Comparison of ENCODE assay signal across 13 cellular contexts in genomic region chr1:31377361-31377863, GRCh38. TPM values are rescaled to one million over a fixed set of nuclear protein-coding genes. Genes with fewer than 3 reads are reported as not detected.
DNase-seq lines count a peak whose midpoint lies in the region; ATAC-seq and TF ChIP-seq lines count a peak whose summit lies in the region.
"Had no signal": no experiment of that assay in that cellular context is flagged by ENCODE, and none has a peak within 500 bp of the region (broad histone marks: within the 10 kb centered on the region; RNA-seq: fewer than 3 reads in every experiment).

No MANE protein-coding gene starts in this region.

- POLR2A ChIA-PET in PC-3 (lab: Charles Lee; ENCODE audit: unreplicated experiment) = no interaction called here

- H3K27ac ChIP-seq in PC-3 (ENCODE audit: low read length) (no peak overlapping the region), dorsolateral prefrontal cortex (peak overlapping the region; percentile 33 to 99 (median 95)), gastrocnemius medialis (peak overlapping the region; percentile 27 to 97 (median 92)), lower lobe of right lung (no peak overlapping the region), esophagus muscularis mucosa (replicated peaks in 1 of 4) (no peak overlapping the region)
- H3K27ac ChIP-seq: BLaER1 treated with 17β-estradiol and CSF1 and Interleukin-3, amounts not matched to agents 10 nM and 100 nM had no signal

- no peaks in the 10 kb centered on the region for H3F3A ChIP-seq in PC-3 (ENCODE audit: low read length, unreplicated experiment)

- no peaks in the 10 kb centered on the region for H3K36me3 ChIP-seq in PC-3 (ENCODE audit: low read depth, low read length)
- H3K36me3 ChIP-seq in gastrocnemius medialis = no peaks in the 10 kb centered on the region
- H3K36me3 ChIP-seq in lower lobe of right lung = no peaks in the 10 kb centered on the region
- H3K36me3 ChIP-seq in esophagus muscularis mucosa = no peaks in the 10 kb centered on the region
- H3K36me3 ChIP-seq: BLaER1 treated with 17β-estradiol and CSF1 and Interleukin-3, amounts not matched to agents 10 nM and 100 nM had no signal

- H3K27me3 Mint-ChIP-seq in activated naive CD4-positive, alpha-beta T cell treated with anti-CD3 and anti-CD28 coated beads for 36 hours (ENCODE audit: low read depth) = peaks cover 7% of the 10 kb centered on the region

- no peak overlapping the region for H3K9ac ChIP-seq in PC-3 (ENCODE audit: low read length)
- H3K9ac ChIP-seq: BLaER1 treated with 17β-estradiol and CSF1 and Interleukin-3, amounts not matched to agents 10 nM and 100 nM had no signal

- no peak for TF ChIP-seq EP300 in esophagus muscularis mucosa (IDR thresholded peaks at IDR 0.05)

- H3K27ac Mint-ChIP-seq in activated naive CD4-positive, alpha-beta T cell treated with anti-CD3 and anti-CD28 coated beads for 36 hours = no peak overlapping the region

- in situ Hi-C loops in gastrocnemius medialis (cut with MboI; ENCODE audit: low sequenced_read_pairs in 4 of 4) = no loop called here

- no peak for TF ChIP-seq CTCF in PC-3 (conservative IDR thresholded peaks at IDR 0.05; ENCODE audit: low read depth, low read length)
- no peak for TF ChIP-seq CTCF in dorsolateral prefrontal cortex (IDR thresholded peaks at IDR 0.05 in 54 of 56, conservative IDR thresholded peaks at IDR 0.05 in 2 of 56; ENCODE audit: low read depth in 1 of 56, partially characterized antibody in 56 of 56)
- no peak for TF ChIP-seq CTCF in gastrocnemius medialis (IDR thresholded peaks at IDR 0.05 in 4 of 5, conservative IDR thresholded peaks at IDR 0.05 in 1 of 5)
- TF ChIP-seq CTCF in lower lobe of right lung (IDR thresholded peaks at IDR 0.05) = no peak
- TF ChIP-seq CTCF in esophagus muscularis mucosa (IDR thresholded peaks at IDR 0.05) = no peak

- no peak for TF ChIP-seq POLR2A in gastrocnemius medialis (IDR thresholded peaks at IDR 0.05)
- no peak for TF ChIP-seq POLR2A in esophagus muscularis mucosa (IDR thresholded peaks at IDR 0.05; ENCODE audit: low read depth)

- peaks cover 53% of the 10 kb centered on the region for H3K4me1 ChIP-seq in PC-3 (ENCODE audit: insufficient read depth, low read length)
- peaks cover 49 to 72% of the 10 kb centered on the region in 2 donors for H3K4me1 ChIP-seq in gastrocnemius medialis
- peaks cover 22% of the 10 kb centered on the region for H3K4me1 ChIP-seq in lower lobe of right lung
- H3K4me1 ChIP-seq in esophagus muscularis mucosa = peaks cover 21 to 41% (median 38%) of the 10 kb centered on the region in 4 donors

- H3K36me3 Mint-ChIP-seq in activated naive CD4-positive, alpha-beta T cell treated with anti-CD3 and anti-CD28 coated beads for 36 hours (ENCODE audit: low read depth) = no peaks in the 10 kb centered on the region

- no peak overlapping the region for H3K4me3 Mint-ChIP-seq in activated naive CD4-positive, alpha-beta T cell treated with anti-CD3 and anti-CD28 coated beads for 36 hours

- no peak for ATAC-seq in PC-3
- no peak for ATAC-seq in gastrocnemius medialis
- no peak for ATAC-seq in lower lobe of right lung
- ATAC-seq in left colon = no peak
- ATAC-seq: Right ventricle myocardium inferior had no signal

- H2AFZ ChIP-seq in PC-3 (ENCODE audit: low read length) = no peak overlapping the region

- peaks cover 7% of the 10 kb centered on the region for H3K4me1 Mint-ChIP-seq in activated naive CD4-positive, alpha-beta T cell treated with anti-CD3 and anti-CD28 coated beads for 36 hours (ENCODE audit: low read depth)

- H3K79me2 ChIP-seq in PC-3 (ENCODE audit: low read length) = no peaks in the 10 kb centered on the region

- no peaks in the 10 kb centered on the region for H3K9me2 ChIP-seq in PC-3 (replicated peaks; ENCODE audit: low read length)

- no peaks in the 10 kb centered on the region for H3K9me3 Mint-ChIP-seq in activated naive CD4-positive, alpha-beta T cell treated with anti-CD3 and anti-CD28 coated beads for 36 hours

- WGBS in esophagus muscularis mucosa = 91% methylated on average over 3 of the region's 3 CpGs

- peak overlapping the region; percentile 47 for H3K4me2 ChIP-seq in PC-3 (ENCODE audit: low read length)
- H3K4me2 ChIP-seq: BLaER1 treated with 17β-estradiol and CSF1 and Interleukin-3, amounts not matched to agents 10 nM and 100 nM had no signal

- no peaks in the 10 kb centered on the region for H4K20me1 ChIP-seq in PC-3 (ENCODE audit: low read length)

- H3K4me3 ChIP-seq in PC-3 (ENCODE audit: low read length) = no peak overlapping the region
- no peak overlapping the region for H3K4me3 ChIP-seq in dorsolateral prefrontal cortex
- H3K4me3 ChIP-seq in gastrocnemius medialis = no peak overlapping the region
- no peak overlapping the region for H3K4me3 ChIP-seq in lower lobe of right lung
- H3K4me3 ChIP-seq in esophagus muscularis mucosa = no peak overlapping the region
- H3K4me3 ChIP-seq: BLaER1 treated with 17β-estradiol and CSF1 and Interleukin-3, amounts not matched to agents 10 nM and 100 nM had no signal

- H3K27me3 ChIP-seq in PC-3 (ENCODE audit: low read length) (no peaks in the 10 kb centered on the region), dorsolateral prefrontal cortex (no peaks in the 10 kb centered on the region), gastrocnemius medialis (no peaks in the 10 kb centered on the region), lower lobe of right lung (ENCODE audit: low read depth) (peaks cover 3% of the 10 kb centered on the region), esophagus muscularis mucosa (peaks cover 0 to 5% (median 0%) of the 10 kb centered on the region in 4 donors)

- H3K9me3 ChIP-seq in PC-3 (ENCODE audit: low read length) (no peaks in the 10 kb centered on the region), gastrocnemius medialis (no peaks in the 10 kb centered on the region), lower lobe of right lung (no peaks in the 10 kb centered on the region), esophagus muscularis mucosa (no peaks in the 10 kb centered on the region)
- H3K9me3 ChIP-seq: BLaER1 treated with 17β-estradiol and CSF1 and Interleukin-3, amounts not matched to agents 10 nM and 100 nM had no signal

- BruUV-seq in PC-3 (replicated peaks; lab: Mats Ljungman, UMichigan) = no TSS peak

- intact Hi-C loops in PC-3 (cut with micrococcal nuclease) (no loop called here), dorsolateral prefrontal cortex (cut with DNase I) (loop anchor here in 1 of 2 donors (10.0 kb wide), 1 partner anchor 83 kb away; the partner anchor contains the start of genes SNRNP40 and ZCCHC17), gastrocnemius medialis (cut with DNase I; ENCODE audit: low total_unique reads) (loop anchor here (10.0 kb wide), 1 partner anchor 1647 kb away; no protein-coding TSS in a partner anchor), lower lobe of right lung (cut with DNase I) (no loop called here), left colon (cut with DNase I, micrococcal nuclease) (no loop called here), esophagus muscularis mucosa (cut with DNase I) (no loop called here)
- intact Hi-C loops in activated naive CD4-positive, alpha-beta T cell treated with anti-CD3 and anti-CD28 coated beads for 36 hours (cut with micrococcal nuclease) = no loop called here

- CTCF ChIA-PET in PC-3 (lab: Charles Lee) = no interaction called here
- CTCF ChIA-PET in activated naive CD4-positive, alpha-beta T cell treated with anti-CD3 and anti-CD28 coated beads for 36 hours (lab: Charles Lee) = no interaction called here

- DNase-seq in PC-3 (peak; percentile 57), dorsolateral prefrontal cortex (no peak), kidney glomerular epithelial cell (lab: John Stamatoyannopoulos, UW) (peak; percentile 15), gastrocnemius medialis (no peak), lower lobe of right lung (no peak), left colon (no peak), esophagus muscularis mucosa (ENCODE audit: extremely low spot score) (no peak)
- DNase-seq in activated naive CD4-positive, alpha-beta T cell treated with anti-CD3 and anti-CD28 coated beads for 36 hours = no peak
- DNase-seq: KG1, NCI-H1092 had no signal

RNA-seq across cellular contexts. Expression of gene FABP3, which starts 4.5 kb away (rescaled TPM):
- total RNA-seq in PC-3 (2014; rRNA removed) = 0.40 TPM in 1 of 2 replicates, not detected in the other
- 100 to 1,000 TPM in 40 of 120 experiments, 10 to 100 TPM in 80; 26.6 to 202 (median 90.7) TPM for total RNA-seq in dorsolateral prefrontal cortex
- 1,000 to 10,000 TPM in 3 of 4 donors, 100 to 1,000 TPM in 1; 886 to 2,424 (median 1,240) TPM for total RNA-seq in gastrocnemius medialis
- 24.5 TPM for total RNA-seq in lower lobe of right lung
- not detected for total RNA-seq in activated naive CD4-positive, alpha-beta T cell treated with anti-CD3 and anti-CD28 coated beads for 36 hours
- 1 to 10 TPM; 1.9 to 4.8 TPM for total RNA-seq in left colon
- 10 to 100 TPM; 14.6 to 38.6 (median 29.8) TPM for total RNA-seq in esophagus muscularis mucosa
- total RNA-seq: MCF 10A had no signal

RNA-seq across cellular contexts. Expression of gene SERINC2, which starts 35.6 kb away (rescaled TPM):
- total RNA-seq in PC-3 (2014; rRNA removed) = 44.6 and 51.5 TPM in 2 replicates
- 1 to 10 TPM in 37 of 120 experiments, under 1 TPM in 79, not detected in 4; 0.19 to 2.7 (median 0.81) TPM for total RNA-seq in dorsolateral prefrontal cortex
- 10 to 100 TPM; 21.2 to 53.4 (median 35.9) TPM for total RNA-seq in gastrocnemius medialis
- 32.3 TPM for total RNA-seq in lower lobe of right lung
- total RNA-seq in activated naive CD4-positive, alpha-beta T cell treated with anti-CD3 and anti-CD28 coated beads for 36 hours = under 1 TPM in 1 of 2 experiments, not detected in 1; 0.10 TPM
- 100 to 1,000 TPM; 274 to 381 TPM for total RNA-seq in left colon
- 1 to 10 TPM; 1.7 to 4.0 (median 2.8) TPM for total RNA-seq in esophagus muscularis mucosa

Comparison
In these comparisons a context has a peak if more than half of its experiments do, and no peak if none do; other contexts are left out.
1. DNase-seq: peak in PC-3 (single experiment) and kidney glomerular epithelial cell (single experiment); none in dorsolateral prefrontal cortex (0 of 10), gastrocnemius medialis (0 of 2), lower lobe of right lung (single experiment), activated naive CD4-positive, alpha-beta T cell treated with anti-CD3 and anti-CD28 coated beads for 36 hours (single experiment), left colon (0 of 2) and esophagus muscularis mucosa (single experiment).
2. H3K27ac ChIP-seq: peak in dorsolateral prefrontal cortex (59 of 59) and gastrocnemius medialis (4 of 4); none in PC-3 (single experiment), lower lobe of right lung (single experiment) and esophagus muscularis mucosa (0 of 4).
3. RNA of gene FABP3, which starts 4.5 kb away (total RNA-seq): 886 to 2,424 TPM in gastrocnemius medialis; 26.6 to 202 TPM in dorsolateral prefrontal cortex, 14.6 to 38.6 TPM in esophagus muscularis mucosa, 24.5 TPM in lower lobe of right lung (single experiment), 1.9 to 4.8 TPM in left colon, 0.40 TPM in PC-3 and not detected in activated naive CD4-positive, alpha-beta T cell treated with anti-CD3 and anti-CD28 coated beads for 36 hours; every median in the first group is over 4 times any median in the second.